ENCODE assay signal across 12 cellular contexts in genomic region chr5:127839496-127840197, GRCh38.
DNase-seq lines count a peak whose midpoint lies in the region; ATAC-seq and TF ChIP-seq lines count a peak whose summit lies in the region.
"Had no signal": no experiment of that assay in that cellular context is flagged by ENCODE, and none has a peak within 500 bp of the region (broad histone marks: within the 10 kb centered on the region; RNA-seq: fewer than 3 reads in every experiment).

No MANE protein-coding gene starts in this region.

- WGBS in heart left ventricle, 4 donors: 77 to 85% (median 82%) methylated on average over 2 of the region's 2 CpGs

- intact Hi-C loops in heart left ventricle (cut with DNase I): no loop called here
- intact Hi-C loops in cardiac septum (cut with DNase I): no loop called here

- ATAC-seq in GM19351 (IDR thresholded peaks at IDR 0.05; ENCODE audit: unreplicated experiment): peak; percentile 51
- ATAC-seq in HG02885 (IDR thresholded peaks at IDR 0.05; ENCODE audit: poor library complexity, unreplicated experiment): peak; percentile 58
- no peak for ATAC-seq in heart left ventricle
- ATAC-seq: psoas muscle had no signal

- peaks cover 0 to 19% (median 0%) of the 10 kb centered on the region in 12 donors for H3K4me1 ChIP-seq in heart left ventricle
- peaks cover 7% of the 10 kb centered on the region for H3K4me1 ChIP-seq in HAP-1
- H3K4me1 ChIP-seq: psoas muscle had no signal

- H3K27ac ChIP-seq in heart left ventricle: no peak overlapping the region
- H3K27ac ChIP-seq: HL-60, psoas muscle had no signal

- in situ Hi-C loops in HAP-1 (cut with MboI; ENCODE audit: low sequenced_read_pairs): no loop called here

- TF ChIP-seq CTCF in NB4 (IDR thresholded peaks at IDR 0.05; ENCODE audit: low read depth, low read length) (no peak), heart left ventricle (IDR thresholded peaks at IDR 0.05) (no peak)

- H3K36me3 ChIP-seq in heart left ventricle (no peaks in the 10 kb centered on the region), HAP-1 (replicated peaks) (no peaks in the 10 kb centered on the region)

- H3K27me3 ChIP-seq in heart left ventricle: no peaks in the 10 kb centered on the region
- no peaks in the 10 kb centered on the region for H3K27me3 ChIP-seq in HAP-1 (ENCODE audit: low read depth)

- no peak for TF ChIP-seq POLR2A in NB4 (IDR thresholded peaks at IDR 0.05; ENCODE audit: extremely low read depth, insufficient read length)
- TF ChIP-seq POLR2A in heart left ventricle (IDR thresholded peaks at IDR 0.05): no peak

- DNase-seq in CD1c-positive myeloid dendritic cell (ENCODE audit: extremely low spot score) (peak; percentile 79), NB4 (ENCODE audit: low read depth) (peak; percentile 40), heart left ventricle (no peak), cardiac septum (ENCODE audit: low spot score) (no peak), HAP-1 (ENCODE audit: low spot score in 2 of 2) (no peak)
- DNase-seq in stimulated activated CD8-positive, alpha-beta memory T cell treated with anti-CD3 and anti-CD28 coated beads, Interleukin-4, amount 100 ng/mL, for 48 hours: no peak
- DNase-seq: NCI-H2081 treated with DMSO at 0.1 percent for 48 hours, psoas muscle had no signal

- H3K4me3 ChIP-seq in NB4 (ENCODE audit: low read depth, low read length) (no peak overlapping the region), heart left ventricle (no peak overlapping the region), HAP-1 (no peak overlapping the region)
- H3K4me3 ChIP-seq: lung, psoas muscle had no signal

- H3K9me3 ChIP-seq in heart left ventricle (no peaks in the 10 kb centered on the region), HAP-1 (peaks cover 2% of the 10 kb centered on the region; the same call in 1 of the 2 replicates)
- H3K9me3 ChIP-seq: psoas muscle had no signal

Comparison
In these comparisons a context has a peak if more than half of its experiments do, and no peak if none do; other contexts are left out.
1. DNase-seq: peak in CD1c-positive myeloid dendritic cell (single experiment) and NB4 (single experiment); none in stimulated activated CD8-positive, alpha-beta memory T cell treated with anti-CD3 and anti-CD28 coated beads, Interleukin-4, amount 100 ng/mL, for 48 hours (single experiment), heart left ventricle (0 of 5), cardiac septum (single experiment) and HAP-1 (0 of 2).
2. ATAC-seq: peak in GM19351 (single experiment) and HG02885 (single experiment); none in heart left ventricle (0 of 4).